Comparison of ENCODE assay signal across 24 cellular contexts in genomic region chr2:239583171-239583878, GRCh38.
"Had no signal": no experiment of that assay in that cellular context is flagged by ENCODE, and none has a peak within 500 bp of the region (broad histone marks: within the 10 kb centered on the region; RNA-seq: fewer than 3 reads in every experiment).

No MANE protein-coding gene starts in this region.

- H3K4me3 ChIP-seq: body of pancreas, cardiac muscle cell, left lung, smooth muscle cell, tibial artery had no signal

- ATAC-seq: activated naive CD8-positive, alpha-beta T cell treated with anti-CD3 and anti-CD28 coated beads, Interleukin-2, amount 50 U/mL, for 24 hours; body of pancreas; left lung; natural killer cell treated with Interleukin-12 subunit alpha and Interleukin-12 subunit beta and Interleukin-15 and Interleukin-18, amount 100 ng/mL, for 72 hours; sciatic nerve had no signal

- H3K4me1 Mint-ChIP-seq: activated naive CD4-positive, alpha-beta T cell treated with anti-CD3 and anti-CD28 coated beads, Interleukin-2, amount 10 ng/mL, durations not matched to agents 7 days and 5 days had no signal

- H2AFZ ChIP-seq: parathyroid adenoma had no signal

- H3K4me2 ChIP-seq: smooth muscle cell had no signal

- H3K27ac ChIP-seq: body of pancreas, cardiac muscle cell, left lung, parathyroid adenoma, tibial artery had no signal

- H3K27me3 ChIP-seq: body of pancreas, cardiac muscle cell had no signal

- H3K27ac Mint-ChIP-seq: activated naive CD4-positive, alpha-beta T cell treated with anti-CD3 and anti-CD28 coated beads, Interleukin-2, amount 10 ng/mL, durations not matched to agents 7 days and 5 days; activated naive CD8-positive, alpha-beta T cell treated with anti-CD3 and anti-CD28 coated beads, Interleukin-2, amount 50 U/mL, for 24 hours; activated T-cell treated with anti-CD3 and anti-CD28 coated beads, Interleukin-2, amount 50 U/mL, for 24 hours; activated T-helper 2 cell treated with anti-CD3 and anti-CD28 coated beads, Interferon-gamma antibody, Interleukin-2, Interleukin-4, amounts not matched to agents 10 μg/mL and 5 μg/mL and 100 μg/mL, durations not matched to agents 14 hours and 24 hours and 36 hours; dendritic cell treated with granulocyte-macrophage colony-stimulating factor and Interleukin-4, amounts not matched to agents 40 ng/mL and 50 ng/mL, for 4 days; mesothelial cell of epicardium; natural killer cell treated with Interleukin-12 subunit alpha and Interleukin-12 subunit beta and Interleukin-15 and Interleukin-18, amount 100 ng/mL, for 72 hours had no signal

- H3K36me3 ChIP-seq: cardiac muscle cell, left lung, tibial artery had no signal

- H3K9me3 ChIP-seq: body of pancreas, left lung, tibial artery had no signal

- H3K36me3 Mint-ChIP-seq: activated naive CD4-positive, alpha-beta T cell treated with anti-CD3 and anti-CD28 coated beads, Interleukin-2, amount 10 ng/mL, durations not matched to agents 7 days and 5 days; mesothelial cell of epicardium; natural killer cell treated with Interleukin-12 subunit alpha and Interleukin-12 subunit beta and Interleukin-15 and Interleukin-18, amount 100 ng/mL, for 72 hours had no signal

- H3K9me3 Mint-ChIP-seq: activated naive CD4-positive, alpha-beta T cell treated with anti-CD3 and anti-CD28 coated beads, Interleukin-2, amount 10 ng/mL, durations not matched to agents 7 days and 5 days; activated naive CD8-positive, alpha-beta T cell treated with anti-CD3 and anti-CD28 coated beads, Interleukin-2, amount 50 U/mL, for 24 hours; activated T-cell treated with anti-CD3 and anti-CD28 coated beads, Interleukin-2, amount 50 U/mL, for 24 hours; activated T-helper 2 cell treated with anti-CD3 and anti-CD28 coated beads, Interferon-gamma antibody, Interleukin-2, Interleukin-4, amounts not matched to agents 10 μg/mL and 5 μg/mL and 100 μg/mL, durations not matched to agents 14 hours and 24 hours and 36 hours; dendritic cell treated with granulocyte-macrophage colony-stimulating factor and Interleukin-4, amounts not matched to agents 40 ng/mL and 50 ng/mL, for 4 days; mesothelial cell of epicardium; natural killer cell treated with Interleukin-12 subunit alpha and Interleukin-12 subunit beta and Interleukin-15 and Interleukin-18, amount 100 ng/mL, for 72 hours had no signal

- H3K4me1 ChIP-seq: body of pancreas, left lung, parathyroid adenoma, tibial artery had no signal

- DNase-seq: activated CD4-positive, alpha-beta T cell treated with anti-CD3 and anti-CD28 coated beads for 1 hour; activated CD4-positive, alpha-beta T cell treated with anti-CD3 and anti-CD28 coated beads, Interleukin-2, amount 50 U/mL, for 4 hours; activated CD8-positive, alpha-beta memory T cell treated with anti-CD3 and anti-CD28 coated beads for 24 hours; activated CD8-positive, alpha-beta memory T cell treated with anti-CD3 and anti-CD28 coated beads, Interleukin-2, amount 50 U/mL, for 4 hours; activated naive CD4-positive, alpha-beta T cell treated with anti-CD3 and anti-CD28 coated beads, Interleukin-2, amount 10 ng/mL, durations not matched to agents 7 days and 5 days; activated naive CD8-positive, alpha-beta T cell treated with anti-CD3 and anti-CD28 coated beads, Interleukin-2, amount 50 U/mL, for 24 hours; activated T-cell treated with anti-CD3 and anti-CD28 coated beads, Interleukin-2, amount 50 U/mL, for 24 hours; effector CD4-positive, alpha-beta T cell; mammary epithelial cell; stimulated activated CD4-positive, alpha-beta T cell treated with anti-CD3 and anti-CD28 coated beads, Interleukin-4, amount 100 ng/mL, for 1 hour; stimulated activated naive CD4-positive, alpha-beta T cell treated with Interleukin-2 at 50 U/mL for 16 hours; substantia nigra; T-helper 1 cell had no signal

- H3K79me2 ChIP-seq: parathyroid adenoma had no signal

- H3K9ac ChIP-seq: parathyroid adenoma had no signal

- H3K4me3 Mint-ChIP-seq: activated naive CD4-positive, alpha-beta T cell treated with anti-CD3 and anti-CD28 coated beads, Interleukin-2, amount 10 ng/mL, durations not matched to agents 7 days and 5 days; activated naive CD8-positive, alpha-beta T cell treated with anti-CD3 and anti-CD28 coated beads, Interleukin-2, amount 50 U/mL, for 24 hours; activated T-cell treated with anti-CD3 and anti-CD28 coated beads, Interleukin-2, amount 50 U/mL, for 24 hours; dendritic cell treated with granulocyte-macrophage colony-stimulating factor and Interleukin-4, amounts not matched to agents 40 ng/mL and 50 ng/mL, for 4 days; mesothelial cell of epicardium; natural killer cell treated with Interleukin-12 subunit alpha and Interleukin-12 subunit beta and Interleukin-15 and Interleukin-18, amount 100 ng/mL, for 72 hours had no signal
